Comparison of ENCODE assay signal across 9 cellular contexts in genomic region chrX:16836371-16836770, GRCh38. TPM values are rescaled to one million over a fixed set of nuclear protein-coding genes. Genes with fewer than 3 reads are reported as not detected.
DNase-seq lines count a peak whose midpoint lies in the region; ATAC-seq, FAIRE-seq and TF ChIP-seq lines count a peak whose summit lies in the region.
"Had no signal": no experiment of that assay in that cellular context is flagged by ENCODE, and none has a peak within 500 bp of the region (broad histone marks: within the 10 kb centered on the region; RNA-seq: fewer than 3 reads in every experiment).

No MANE protein-coding gene starts in this region.

- no peaks in the 10 kb centered on the region for H3K27me3 Mint-ChIP-seq in natural killer cell treated with Interleukin-12 subunit alpha and Interleukin-12 subunit beta and Interleukin-15 and Interleukin-18, amount 100 ng/mL, for 72 hours

- peaks cover 4% of the 10 kb centered on the region for H3K36me3 Mint-ChIP-seq in natural killer cell treated with Interleukin-12 subunit alpha and Interleukin-12 subunit beta and Interleukin-15 and Interleukin-18, amount 100 ng/mL, for 72 hours

- in situ Hi-C loops in brain microvascular endothelial cell (cut with HindIII; ENCODE audit: low pct_ligation_motif_present, low sequenced_read_pairs): no loop called here

- H3K27ac ChIP-seq in brain microvascular endothelial cell: no peak overlapping the region

- no peaks in the 10 kb centered on the region for H3K27me3 ChIP-seq in brain microvascular endothelial cell (replicated peaks)

- H3K4me1 Mint-ChIP-seq in natural killer cell treated with Interleukin-12 subunit alpha and Interleukin-12 subunit beta and Interleukin-15 and Interleukin-18, amount 100 ng/mL, for 72 hours (ENCODE audit: low read depth in 2 of 2): peaks cover 5 to 10% of the 10 kb centered on the region in 2 donors

- H3K4me3 ChIP-seq in brain microvascular endothelial cell (ENCODE audit: low read depth, low read length): no peak overlapping the region
- H3K4me3 ChIP-seq: SK-N-MC had no signal

- H3K9me3 Mint-ChIP-seq in natural killer cell treated with Interleukin-12 subunit alpha and Interleukin-12 subunit beta and Interleukin-15 and Interleukin-18, amount 100 ng/mL, for 72 hours: no peaks in the 10 kb centered on the region

- H3K27ac Mint-ChIP-seq in natural killer cell treated with Interleukin-12 subunit alpha and Interleukin-12 subunit beta and Interleukin-15 and Interleukin-18, amount 100 ng/mL, for 72 hours: peak overlapping the region in 1 of 2 donors; percentile 47

- H3K4me3 Mint-ChIP-seq in natural killer cell treated with Interleukin-12 subunit alpha and Interleukin-12 subunit beta and Interleukin-15 and Interleukin-18, amount 100 ng/mL, for 72 hours: no peak overlapping the region

- peak; percentile 82 to 84 for ATAC-seq in natural killer cell treated with Interleukin-12 subunit alpha and Interleukin-12 subunit beta and Interleukin-15 and Interleukin-18, amount 100 ng/mL, for 72 hours
- no peak for ATAC-seq in GM19328 (IDR thresholded peaks at IDR 0.05; ENCODE audit: unreplicated experiment)

- TF ChIP-seq CTCF in brain microvascular endothelial cell (IDR thresholded peaks at IDR 0.05; ENCODE audit: low read depth, low read length, missing control alignments): peak; percentile 77

- FAIRE-seq in HTR-8/SVneo (lab: Jason Lieb, UNC): peak; percentile 91

- H3K36me3 ChIP-seq in brain microvascular endothelial cell (replicated peaks): peaks cover 9% of the 10 kb centered on the region

- DNase-seq in ELF-1 (ENCODE audit: low read depth, low spot score): peak; percentile 77
- no peak for DNase-seq in HTR-8/SVneo (ENCODE audit: insufficient read length, low spot score)
- DNase-seq in brain microvascular endothelial cell: no peak
- no peak for DNase-seq in natural killer cell treated with Interleukin-12 subunit alpha and Interleukin-12 subunit beta and Interleukin-15 and Interleukin-18, amount 100 ng/mL, for 72 hours (ENCODE audit: low spot score)
- no peak for DNase-seq in stimulated activated CD4-positive, alpha-beta T cell treated with anti-CD3 and anti-CD28 coated beads, Interleukin-4, amount 100 ng/mL, for 24 hours
- no peak for DNase-seq in foreskin melanocyte
- DNase-seq in inferior parietal cortex (ENCODE audit: extremely low spot score): no peak

RNA-seq across cellular contexts. Expression of gene RBBP7, which starts 33.8 kb away (rescaled TPM):
- 100 to 1,000 TPM; 131 to 157 TPM for total RNA-seq in natural killer cell treated with Interleukin-12 subunit alpha and Interleukin-12 subunit beta and Interleukin-15 and Interleukin-18, amount 100 ng/mL, for 72 hours

RNA-seq across cellular contexts. Expression of gene TXLNG, which starts 50.1 kb away (rescaled TPM):
- 10 to 100 TPM; 15.3 to 16.0 TPM for total RNA-seq in natural killer cell treated with Interleukin-12 subunit alpha and Interleukin-12 subunit beta and Interleukin-15 and Interleukin-18, amount 100 ng/mL, for 72 hours
